24 cellular contexts compared by ENCODE assay signal in the genomic region with DNA sequence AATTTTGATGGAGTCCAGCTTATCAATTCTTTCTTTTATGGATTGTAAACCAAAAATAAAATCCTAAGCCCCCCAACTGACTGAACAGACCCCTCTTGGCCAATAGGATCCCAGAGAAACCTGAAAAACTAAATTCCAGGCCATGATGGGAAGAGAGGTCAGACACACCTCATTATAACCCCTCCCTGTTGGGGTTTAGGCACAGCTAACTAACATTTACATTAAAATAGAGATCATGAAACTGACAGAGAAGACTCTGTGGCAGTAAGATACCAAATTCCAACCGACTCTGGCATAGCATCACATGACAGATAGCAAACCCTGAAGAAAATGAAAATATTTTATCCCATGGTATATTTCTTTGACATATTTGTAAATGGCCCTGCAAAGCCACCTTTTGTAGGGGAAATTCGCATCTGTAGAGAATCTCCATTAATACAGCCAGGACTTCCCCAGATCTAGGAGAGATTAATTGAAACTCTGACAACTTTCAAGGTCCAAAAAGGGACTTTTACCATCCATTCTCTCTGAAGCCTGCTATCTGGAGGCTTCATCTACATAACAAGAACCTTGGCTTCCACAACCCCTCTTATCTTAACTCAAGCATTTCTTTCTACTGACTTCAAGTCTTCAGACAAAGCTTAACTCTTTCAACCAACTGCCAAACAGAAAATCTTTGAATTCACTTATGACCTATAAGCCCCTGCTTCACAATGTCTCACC.
"Had no signal": no experiment of that assay in that cellular context is flagged by ENCODE, and none has a peak within 500 bp of the region (broad histone marks: within the 10 kb centered on the region; RNA-seq: fewer than 3 reads in every experiment).

No MANE protein-coding gene starts in this region.

- H3K9me3 ChIP-seq: mucosa of descending colon, psoas muscle had no signal

- H3K4me1 Mint-ChIP-seq: activated CD4-positive, alpha-beta memory T cell treated with anti-CD3 and anti-CD28 coated beads, Interleukin-2, amount 10 ng/mL, durations not matched to agents 7 days and 5 days; activated CD8-positive, alpha-beta memory T cell treated with anti-CD3 and anti-CD28 coated beads, Interleukin-2, amount 10 ng/mL, durations not matched to agents 7 days and 5 days; activated naive CD8-positive, alpha-beta T cell treated with anti-CD3 and anti-CD28 coated beads, Interleukin-2, amount 10 ng/mL, durations not matched to agents 7 days and 5 days; memory B cell; naive B cell had no signal

- H3K4me3 ChIP-seq: dorsolateral prefrontal cortex, mucosa of descending colon, psoas muscle, tibial artery had no signal

- H3K4me1 ChIP-seq: psoas muscle had no signal

- DNase-seq: activated CD4-positive, alpha-beta memory T cell treated with anti-CD3 and anti-CD28 coated beads, Interleukin-2, amount 10 ng/mL, durations not matched to agents 7 days and 5 days; activated CD4-positive, alpha-beta T cell treated with anti-CD3 and anti-CD28 coated beads for 48 hours; activated CD4-positive, CD25-positive, alpha-beta regulatory T cell; activated CD8-positive, alpha-beta memory T cell treated with anti-CD3 and anti-CD28 coated beads, Interleukin-2, amount 10 ng/mL, durations not matched to agents 7 days and 5 days; activated naive CD4-positive, alpha-beta T cell; activated naive CD8-positive, alpha-beta T cell treated with anti-CD3 and anti-CD28 coated beads, Interleukin-2, amount 10 ng/mL, durations not matched to agents 7 days and 5 days; brain microvascular endothelial cell; central memory CD4-positive, alpha-beta T cell; dorsolateral prefrontal cortex; foreskin melanocyte; hypothalamus; kidney glomerular epithelial cell; left ventricle myocardium superior; mucosa of descending colon; naive B cell; psoas muscle; right cardiac atrium; stimulated activated CD4-positive, alpha-beta T cell treated with anti-CD3 and anti-CD28 coated beads, Interleukin-2, amount 100 ng/mL, for 24 hours; stimulated activated naive CD8-positive, alpha-beta T cell treated with anti-CD3 and anti-CD28 coated beads, Interleukin-15, Interleukin-2, amounts not matched to agents 100 U/mL and 50 U/mL, for 24 hours; substantia nigra; tibial artery had no signal

- H3K36me3 ChIP-seq: brain microvascular endothelial cell, tibial artery had no signal

- ATAC-seq: activated CD8-positive, alpha-beta memory T cell treated with anti-CD3 and anti-CD28 coated beads, Interleukin-2, amount 10 ng/mL, durations not matched to agents 7 days and 5 days; left ventricle myocardium superior; mucosa of descending colon; psoas muscle; right cardiac atrium; stimulated activated naive CD8-positive, alpha-beta T cell treated with anti-CD3 and anti-CD28 coated beads, Interleukin-15, Interleukin-2, amounts not matched to agents 100 U/mL and 50 U/mL, for 24 hours had no signal

- H3K36me3 Mint-ChIP-seq: activated CD8-positive, alpha-beta memory T cell treated with anti-CD3 and anti-CD28 coated beads, Interleukin-2, amount 10 ng/mL, durations not matched to agents 7 days and 5 days; naive B cell had no signal

- H3K27ac Mint-ChIP-seq: activated CD4-positive, alpha-beta memory T cell treated with anti-CD3 and anti-CD28 coated beads, Interleukin-2, amount 10 ng/mL, durations not matched to agents 7 days and 5 days; activated CD8-positive, alpha-beta memory T cell treated with anti-CD3 and anti-CD28 coated beads, Interleukin-2, amount 10 ng/mL, durations not matched to agents 7 days and 5 days; activated naive CD8-positive, alpha-beta T cell treated with anti-CD3 and anti-CD28 coated beads, Interleukin-2, amount 10 ng/mL, durations not matched to agents 7 days and 5 days; memory B cell had no signal

- H3K27ac ChIP-seq: brain microvascular endothelial cell, dorsolateral prefrontal cortex, epithelial cell of prostate, psoas muscle, tibial artery had no signal

- H3K27me3 ChIP-seq: brain microvascular endothelial cell, dorsolateral prefrontal cortex, tibial artery had no signal

- H3K4me3 Mint-ChIP-seq: activated CD4-positive, alpha-beta memory T cell treated with anti-CD3 and anti-CD28 coated beads, Interleukin-2, amount 10 ng/mL, durations not matched to agents 7 days and 5 days; activated CD8-positive, alpha-beta memory T cell treated with anti-CD3 and anti-CD28 coated beads, Interleukin-2, amount 10 ng/mL, durations not matched to agents 7 days and 5 days; activated naive CD8-positive, alpha-beta T cell treated with anti-CD3 and anti-CD28 coated beads, Interleukin-2, amount 10 ng/mL, durations not matched to agents 7 days and 5 days; memory B cell; naive B cell; neural crest cell had no signal

- H3K9me3 Mint-ChIP-seq: activated CD4-positive, alpha-beta memory T cell treated with anti-CD3 and anti-CD28 coated beads, Interleukin-2, amount 10 ng/mL, durations not matched to agents 7 days and 5 days; activated naive CD8-positive, alpha-beta T cell treated with anti-CD3 and anti-CD28 coated beads, Interleukin-2, amount 10 ng/mL, durations not matched to agents 7 days and 5 days; memory B cell had no signal
